In the genomic region with DNA sequence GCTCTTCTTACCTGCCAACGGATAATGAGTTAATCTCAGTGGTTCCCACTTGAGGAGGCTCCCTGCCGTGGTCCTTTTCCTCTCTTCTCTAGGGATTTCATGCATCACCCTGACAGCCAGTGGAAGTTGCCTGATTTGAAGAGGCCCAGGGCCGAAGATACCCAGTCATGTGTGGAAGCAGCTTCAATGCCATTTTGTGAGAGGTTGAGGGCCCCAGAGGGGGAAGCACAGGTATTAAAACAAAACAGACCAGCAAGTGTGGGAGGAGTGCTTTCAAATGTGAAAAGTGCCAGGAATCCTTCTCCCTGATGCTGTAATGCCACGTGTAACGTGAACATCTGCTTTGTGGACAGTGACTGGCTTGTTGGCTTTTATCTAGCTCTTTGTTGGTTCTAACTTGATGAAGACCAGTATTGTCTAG, we compare ENCODE assay signal across 1 cellular context.
A peak's percentile ranks its signal among the peaks of the same experiment; 100 is the strongest.
TF ChIP-seq lines count a peak whose summit lies in the region.

No MANE protein-coding gene starts in this region.

TF ChIP-seq in HepG2, 621 proteins besides CTCF, POLR2A, EP300 and RAD21:
- no peak for TF ChIP-seq SOX13 (IDR thresholded peaks at IDR 0.05)
- TF ChIP-seq SOX13 (CRISPR knock-in tag; conservative IDR thresholded peaks at IDR 0.05 in 1 of 2, IDR thresholded peaks at IDR 0.05 in 1 of 2), result peak in 1 of 2 experiments; percentile 53; a peak in 1 of 4 replicates
- no peak for TF ChIP-seq AGO1 (IDR thresholded peaks at IDR 0.05; ENCODE audit: low read depth, low read length, poor library complexity, severe bottlenecking)
- no peak for TF ChIP-seq ZNF205 (CRISPR knock-in tag; IDR thresholded peaks at IDR 0.05)
- TF ChIP-seq, protein P1, sequence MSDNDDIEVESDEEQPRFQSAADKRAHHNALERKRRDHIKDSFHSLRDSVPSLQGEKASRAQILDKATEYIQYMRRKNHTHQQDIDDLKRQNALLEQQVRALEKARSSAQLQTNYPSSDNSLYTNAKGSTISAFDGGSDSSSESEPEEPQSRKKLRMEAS (IDR thresholded peaks at IDR 0.05), result 0 out of 2 replicates have a peak, but pooled peaks have one; percentile 33
- TF ChIP-seq FOXC1 (CRISPR knock-in tag; IDR thresholded peaks at IDR 0.05; ENCODE audit: borderline replicate concordance), result no peak
- TF ChIP-seq NR2F2 (IDR thresholded peaks at IDR 0.05; ENCODE audit: borderline replicate concordance, low read depth), result no peak
- peak; percentile 24; the same call in 1 of the 2 replicates for TF ChIP-seq RFX5 (IDR thresholded peaks at IDR 0.05; ENCODE audit: low read depth, low read length)
